Comparison of ENCODE assay signal across 13 cellular contexts in the genomic region with DNA sequence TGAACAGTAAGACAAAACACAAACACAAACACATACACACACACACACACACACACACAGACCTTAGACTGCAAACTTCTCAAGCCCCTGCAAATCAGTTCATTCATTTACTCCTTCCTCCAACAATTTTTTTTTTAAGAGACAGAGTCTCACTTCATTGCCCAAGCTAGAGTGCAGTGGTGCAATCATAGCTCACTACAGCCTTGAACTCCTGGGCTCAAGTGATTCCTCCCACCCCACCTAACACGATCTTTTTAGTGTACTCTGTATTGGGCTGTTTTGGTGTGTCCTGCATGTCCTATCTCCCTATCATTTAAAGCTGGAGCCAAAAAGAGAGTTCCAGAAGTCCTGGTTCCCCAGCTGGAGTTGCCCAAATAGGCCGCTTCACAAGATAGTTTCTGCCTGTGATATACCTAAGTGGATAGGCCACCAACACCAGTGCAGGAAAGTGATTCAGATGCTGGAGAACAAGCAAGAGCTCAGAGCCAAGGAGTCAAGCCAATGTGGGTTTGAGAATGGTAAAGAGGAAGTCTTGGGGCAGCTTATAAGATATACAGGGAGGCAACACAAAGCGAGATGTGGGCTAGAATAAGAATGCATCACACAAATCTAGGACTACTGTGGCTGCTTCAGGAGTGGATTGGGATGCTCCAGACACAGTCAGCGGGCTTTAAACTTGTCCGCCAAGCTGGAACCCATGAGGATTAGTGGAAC.
A peak's percentile ranks its signal among the peaks of the same experiment; 100 is the strongest.
DNase-seq lines count a peak whose midpoint lies in the region; ATAC-seq and TF ChIP-seq lines count a peak whose summit lies in the region.
"Had no signal": no experiment of that assay in that cellular context is flagged by ENCODE, and none has a peak within 500 bp of the region (broad histone marks: within the 10 kb centered on the region; RNA-seq: fewer than 3 reads in every experiment).

No MANE protein-coding gene starts in this region.

- 84% methylated on average over 5 of the region's 5 CpGs for WGBS in mesenchymal stem cell

- peak overlapping the region; percentile 54 for H2AK5ac ChIP-seq in mesenchymal stem cell (ENCODE audit: low read length, severe bottlenecking)

- H3K4me1 ChIP-seq in mesenchymal stem cell (ENCODE audit: control insufficient read depth, insufficient read depth, low read depth, low read length) (no peaks in the 10 kb centered on the region), uterus (no peaks in the 10 kb centered on the region), Peyer's patch (no peaks in the 10 kb centered on the region)

- no peak overlapping the region for H2AFZ ChIP-seq in mesenchymal stem cell (ENCODE audit: low read depth, low read length)

- TF ChIP-seq CTCF in uterus (IDR thresholded peaks at IDR 0.05): no peak
- no peak for TF ChIP-seq CTCF in Peyer's patch (IDR thresholded peaks at IDR 0.05)

- no peak overlapping the region for H2BK120ac ChIP-seq in mesenchymal stem cell (ENCODE audit: low read depth, low read length)

- no peak for DNase-seq in mesenchymal stem cell
- no peak for DNase-seq in uterus
- no peak for DNase-seq in cardiac septum (ENCODE audit: low spot score)
- DNase-seq in Peyer's patch: no peak
- no peak for DNase-seq in NCI-H2081 (lab: John Stamatoyannopoulos, UW)
- DNase-seq: activated CD8-positive, alpha-beta memory T cell treated with anti-CD3 and anti-CD28 coated beads, Interleukin-2, amount 50 U/mL, for 48 hours; cortex of kidney; DMS79; stimulated activated CD4-positive, alpha-beta T cell treated with anti-CD3 and anti-CD28 coated beads, Interleukin-4, amount 100 ng/mL, for 4 hours had no signal

- H3K23ac ChIP-seq in mesenchymal stem cell (ENCODE audit: low read length in 2 of 2): no peak overlapping the region

- H3K4me3 ChIP-seq in mesenchymal stem cell (ENCODE audit: insufficient read depth in 1 of 2, low read depth in 1 of 2, low read length in 2 of 2): no peak overlapping the region
- H3K4me3 ChIP-seq in uterus: no peak overlapping the region
- H3K4me3 ChIP-seq in Peyer's patch: no peak overlapping the region
- H3K4me3 ChIP-seq: hepatocyte had no signal

- peak; percentile 33 for ATAC-seq in GM19023 (IDR thresholded peaks at IDR 0.05; ENCODE audit: unreplicated experiment)
- peak; percentile 28 for ATAC-seq in HG02588 (IDR thresholded peaks at IDR 0.05; ENCODE audit: unreplicated experiment)
- peak; percentile 34 for ATAC-seq in HG03460 (IDR thresholded peaks at IDR 0.05; ENCODE audit: unreplicated experiment)

- H3K18ac ChIP-seq in mesenchymal stem cell (ENCODE audit: low read depth in 1 of 2, low read length in 2 of 2): no peak overlapping the region

- intact Hi-C loops in uterus (cut with DNase I; ENCODE audit: low total_unique reads): no loop called here
- intact Hi-C loops in cardiac septum (cut with DNase I): no loop called here

- no peak overlapping the region for H3K14ac ChIP-seq in mesenchymal stem cell (ENCODE audit: low read length in 2 of 2)

- H3K79me1 ChIP-seq in mesenchymal stem cell (replicated peaks; ENCODE audit: low read length, poor library complexity, severe bottlenecking): no peaks in the 10 kb centered on the region

- no peak overlapping the region for H2BK15ac ChIP-seq in mesenchymal stem cell (ENCODE audit: low read depth, poor library complexity, severe bottlenecking)

- no peak overlapping the region for H2BK5ac ChIP-seq in mesenchymal stem cell (ENCODE audit: low read depth, low read length, poor library complexity, severe bottlenecking)

- H4K91ac ChIP-seq in mesenchymal stem cell (ENCODE audit: low read length): no peak overlapping the region

- no peak overlapping the region for H3K4ac ChIP-seq in mesenchymal stem cell (ENCODE audit: low read depth in 1 of 2, low read length in 2 of 2)

- TF ChIP-seq POLR2A in uterus (IDR thresholded peaks at IDR 0.05): no peak
- no peak for TF ChIP-seq POLR2A in Peyer's patch (IDR thresholded peaks at IDR 0.05)

- no peak overlapping the region for H2BK12ac ChIP-seq in mesenchymal stem cell (ENCODE audit: low read length in 2 of 2)

- H4K8ac ChIP-seq in mesenchymal stem cell (ENCODE audit: low read length): no peak overlapping the region

- H3K9me3 ChIP-seq in mesenchymal stem cell (ENCODE audit: control insufficient read depth, low read length) (no peaks in the 10 kb centered on the region), uterus (no peaks in the 10 kb centered on the region), Peyer's patch (no peaks in the 10 kb centered on the region)

- no peak overlapping the region for H3K4me2 ChIP-seq in mesenchymal stem cell (ENCODE audit: low read length, poor library complexity, severe bottlenecking)

- no peaks in the 10 kb centered on the region for H3K27me3 ChIP-seq in mesenchymal stem cell (ENCODE audit: control insufficient read depth in 1 of 2, insufficient read depth in 1 of 2, low read length in 2 of 2)
- H3K27me3 ChIP-seq in uterus: no peaks in the 10 kb centered on the region
- H3K27me3 ChIP-seq in Peyer's patch: no peaks in the 10 kb centered on the region
- H3K27me3 ChIP-seq: hepatocyte had no signal

- no peak overlapping the region for H3K9ac ChIP-seq in mesenchymal stem cell (ENCODE audit: low read length)

- no peaks in the 10 kb centered on the region for H3K36me3 ChIP-seq in mesenchymal stem cell (ENCODE audit: control insufficient read depth in 1 of 2, insufficient read depth in 2 of 2, low read depth in 1 of 2, low read length in 2 of 2)
- no peaks in the 10 kb centered on the region for H3K36me3 ChIP-seq in uterus
- no peaks in the 10 kb centered on the region for H3K36me3 ChIP-seq in Peyer's patch

- H3K27ac ChIP-seq in mesenchymal stem cell (ENCODE audit: low read length, poor library complexity, severe bottlenecking): peak overlapping the region; percentile 81
- H3K27ac ChIP-seq in uterus: no peak overlapping the region
- H3K27ac ChIP-seq in Peyer's patch: no peak overlapping the region
- H3K27ac ChIP-seq: hepatocyte had no signal
